ENCODE assay signal across 13 cellular contexts in genomic region chr16:4411684-4412083, GRCh38. TPM values are rescaled to one million over a fixed set of nuclear protein-coding genes. Genes with fewer than 3 reads are reported as not detected.
DNase-seq lines count a peak whose midpoint lies in the region; FAIRE-seq and TF ChIP-seq lines count a peak whose summit lies in the region.
"Had no signal": no experiment of that assay in that cellular context is flagged by ENCODE, and none has a peak within 500 bp of the region (broad histone marks: within the 10 kb centered on the region; RNA-seq: fewer than 3 reads in every experiment).

No MANE protein-coding gene starts in this region.

- H3K9me2 ChIP-seq in hepatocyte (replicated peaks; ENCODE audit: insufficient read depth), result no peaks in the 10 kb centered on the region

- H3K4me2 ChIP-seq in hepatocyte, result no peak overlapping the region

- no peak overlapping the region for H2AFZ ChIP-seq in hepatocyte

- H3K9me3 ChIP-seq in hepatocyte (ENCODE audit: low read depth), result no peaks in the 10 kb centered on the region
- H3K9me3 ChIP-seq: tibial artery had no signal

- DNase-seq in C1 segment of cervical spinal cord (lab: John Stamatoyannopoulos, UW), result peak in 13 of 14 donors; percentile 43 to 92 (median 84)
- DNase-seq in amygdala (lab: John Stamatoyannopoulos, UW), result peak; percentile 31 to 98 (median 88)
- peak in 50 of 51 donors; percentile 36 to 97 (median 87) for DNase-seq in hypothalamus (lab: John Stamatoyannopoulos, UW)
- DNase-seq in putamen (ENCODE audit: low spot score), result peak; percentile 96
- no peak for DNase-seq in cerebellar nuclear complex (lab: John Stamatoyannopoulos, UW)
- DNase-seq in H4 (ENCODE audit: low spot score), result no peak
- DNase-seq in H54 (ENCODE audit: insufficient read length, low spot score), result no peak
- no peak for DNase-seq in hepatocyte (ENCODE audit: low spot score)
- DNase-seq: ACHN, cortex of kidney, naive B cell had no signal

- H3K79me2 ChIP-seq in hepatocyte, result peaks cover 26% of the 10 kb centered on the region

- 88% methylated on average over 16 of the region's 16 CpGs for WGBS in hepatocyte (ENCODE audit: low lambda C conversion rate, missing lambda C conversion rate)

- TF ChIP-seq POLR2A in H54 (IDR thresholded peaks at IDR 0.05; ENCODE audit: low read depth, low read length), result no peak

- H3K4me3 ChIP-seq in hepatocyte, result no peak overlapping the region
- H3K4me3 ChIP-seq: tibial artery had no signal

- FAIRE-seq in H54 (lab: Jason Lieb, UNC), result no peak
- FAIRE-seq: HTR-8/SVneo had no signal

- no peak overlapping the region for H3K27ac ChIP-seq in hepatocyte
- H3K27ac ChIP-seq: tibial artery had no signal

- H3K27me3 ChIP-seq in hepatocyte, result no peaks in the 10 kb centered on the region
- H3K27me3 ChIP-seq: tibial artery had no signal

- H3K36me3 ChIP-seq in hepatocyte (replicated peaks; ENCODE audit: insufficient read depth, low read depth), result no peaks in the 10 kb centered on the region

- peaks cover 10% of the 10 kb centered on the region for H4K20me1 ChIP-seq in hepatocyte (ENCODE audit: insufficient read depth, poor library complexity, severe bottlenecking)

- peaks cover 7% of the 10 kb centered on the region for H3K4me1 ChIP-seq in hepatocyte (ENCODE audit: insufficient read depth)

- TF ChIP-seq CTCF in hepatocyte (IDR thresholded peaks at IDR 0.05; ENCODE audit: poor library complexity), result no peak

RNA-seq across cellular contexts. Expression of gene CORO7, which starts 4.7 kb away (rescaled TPM):
- total RNA-seq in H4 (2014; rRNA removed; shearing (Covaris generic)), result 8.9 and 10.6 TPM in 2 replicates
- total RNA-seq in hepatocyte, result 13.9 and 18.2 TPM in 2 replicates
- polyA plus RNA-seq in hepatocyte, result 33.3 and 34.4 TPM in 2 replicates

RNA-seq across cellular contexts. Expression of gene DNAJA3, which starts 14.0 kb away (rescaled TPM):
- 48.3 and 48.4 TPM in 2 replicates for total RNA-seq in H4 (2014; rRNA removed; shearing (Covaris generic))
- total RNA-seq in hepatocyte, result 55.3 and 59.2 TPM in 2 replicates
- polyA plus RNA-seq in hepatocyte, result 51.2 and 58.8 TPM in 2 replicates

RNA-seq across cellular contexts. Expression of gene VASN, which starts 40.0 kb away (rescaled TPM):
- total RNA-seq in H4 (2014; rRNA removed; shearing (Covaris generic)), result 22.8 and 32.2 TPM in 2 replicates
- 10.0 and 12.1 TPM in 2 replicates for total RNA-seq in hepatocyte
- 55.9 and 64.2 TPM in 2 replicates for polyA plus RNA-seq in hepatocyte

Comparison
In these comparisons a context has a peak if more than half of its experiments do, and no peak if none do; other contexts are left out.
1. DNase-seq: peak in C1 segment of cervical spinal cord (13 of 14), amygdala (56 of 56), hypothalamus (50 of 51) and putamen (single experiment); none in cerebellar nuclear complex (0 of 2), H4 (single experiment), H54 (single experiment) and hepatocyte (single experiment).